In the genomic region with DNA sequence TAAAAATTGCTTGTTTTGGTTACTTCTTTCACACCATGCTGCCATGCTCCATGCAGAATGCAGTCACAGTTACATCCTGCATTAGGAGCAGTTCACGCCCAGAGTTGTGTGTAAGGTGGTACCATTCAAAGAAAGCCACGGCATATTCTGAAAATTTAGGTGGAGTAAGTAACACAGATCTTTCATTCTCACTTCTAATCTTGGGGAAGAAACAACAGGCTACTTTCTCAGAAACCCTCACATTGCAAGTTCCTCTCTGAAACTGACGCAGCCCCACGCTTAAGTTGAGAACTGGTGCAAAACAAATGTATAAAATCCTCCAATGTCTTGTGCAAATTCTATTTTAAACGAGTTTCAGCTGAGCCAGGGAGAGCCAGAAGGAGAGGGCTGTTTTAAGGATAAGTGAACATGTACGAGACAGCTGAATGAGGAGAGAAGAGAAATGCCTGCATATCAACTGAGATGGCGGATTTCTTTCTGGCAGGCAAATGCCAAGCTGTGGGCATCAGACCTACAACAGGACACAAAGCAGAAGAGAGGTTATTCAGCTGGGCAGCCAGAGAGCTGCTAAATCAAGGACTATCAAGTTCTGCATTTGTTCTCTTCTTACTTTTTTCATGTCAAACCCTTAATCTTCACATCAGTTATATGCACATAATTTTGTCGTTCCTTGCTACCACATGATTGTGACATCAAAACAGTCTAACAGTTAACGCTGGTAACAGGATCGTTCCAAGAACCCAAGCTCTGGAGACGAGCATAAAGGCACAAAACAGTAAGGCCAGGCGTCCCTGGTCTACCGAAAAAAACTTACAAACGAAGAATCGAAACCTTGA, we compare ENCODE assay signal across 8 cellular contexts. TPM values are rescaled to one million over a fixed set of nuclear protein-coding genes. Genes with fewer than 3 reads are reported as not detected.
DNase-seq lines count a peak whose midpoint lies in the region; ATAC-seq and TF ChIP-seq lines count a peak whose summit lies in the region.

No MANE protein-coding gene starts in this region.

- H3K9me2 ChIP-seq in Loucy (replicated peaks; ENCODE audit: low read depth, low read length): no peaks in the 10 kb centered on the region

- ATAC-seq in activated naive CD8-positive, alpha-beta T cell treated with anti-CD3 and anti-CD28 coated beads, Interleukin-2, amount 50 U/mL, for 24 hours: peak; percentile 48
- ATAC-seq in heart right ventricle (no peak), HG02610 (IDR thresholded peaks at IDR 0.05; ENCODE audit: unreplicated experiment) (no peak)

- H3K4me3 Mint-ChIP-seq in activated naive CD8-positive, alpha-beta T cell treated with anti-CD3 and anti-CD28 coated beads, Interleukin-2, amount 50 U/mL, for 24 hours: peak overlapping the region; percentile 72

- H3K79me2 ChIP-seq in Loucy (ENCODE audit: insufficient read depth, low read length): peaks cover 42% of the 10 kb centered on the region

- peaks cover 78% of the 10 kb centered on the region for H3K4me1 Mint-ChIP-seq in activated naive CD8-positive, alpha-beta T cell treated with anti-CD3 and anti-CD28 coated beads, Interleukin-2, amount 50 U/mL, for 24 hours

- H3K36me3 ChIP-seq in Loucy (ENCODE audit: insufficient read depth, low read length): no peaks in the 10 kb centered on the region
- no peaks in the 10 kb centered on the region for H3K36me3 ChIP-seq in heart right ventricle

- H3K4me2 ChIP-seq in Loucy (ENCODE audit: low read depth, low read length, poor library complexity, severe bottlenecking): peak overlapping the region; percentile 23

- H3K9ac ChIP-seq in Loucy (ENCODE audit: low read depth, low read length, poor library complexity, severe bottlenecking): no peak overlapping the region

- H3K4me3 ChIP-seq in GM12864 (ENCODE audit: low read depth, low read length) (no peak overlapping the region), Loucy (ENCODE audit: low read length, poor library complexity, severe bottlenecking) (no peak overlapping the region), heart right ventricle (peak overlapping the region in 1 of 10 donors; percentile 80)

- H3K36me3 Mint-ChIP-seq in activated naive CD8-positive, alpha-beta T cell treated with anti-CD3 and anti-CD28 coated beads, Interleukin-2, amount 50 U/mL, for 24 hours (ENCODE audit: low read depth): peaks cover 14% of the 10 kb centered on the region

- no peaks in the 10 kb centered on the region for H3K9me3 Mint-ChIP-seq in activated naive CD8-positive, alpha-beta T cell treated with anti-CD3 and anti-CD28 coated beads, Interleukin-2, amount 50 U/mL, for 24 hours

- TF ChIP-seq CTCF in GM12864 (IDR thresholded peaks at IDR 0.05; ENCODE audit: low read depth, low read length, missing control alignments) (no peak), Loucy (conservative IDR thresholded peaks at IDR 0.05; ENCODE audit: low read length) (no peak), heart right ventricle (IDR thresholded peaks at IDR 0.05) (no peak)

- WGBS in heart right ventricle, 2 donors: 84 to 88% methylated on average over 15 of the region's 15 CpGs

- H3K9me3 ChIP-seq in Loucy (ENCODE audit: insufficient read depth, low read depth, low read length): no peaks in the 10 kb centered on the region
- H3K9me3 ChIP-seq in heart right ventricle: no peaks in the 10 kb centered on the region

- peak overlapping the region in 2 of 10 donors; percentile 9 to 93 for H3K27ac ChIP-seq in heart right ventricle

- intact Hi-C loops in heart right ventricle (cut with DNase I): loop anchor here in 1 of 10 donors (5.0 kb wide), 1 partner anchor 53 kb away; no protein-coding TSS in a partner anchor

- peak overlapping the region; percentile 90 for H3K27ac Mint-ChIP-seq in activated naive CD8-positive, alpha-beta T cell treated with anti-CD3 and anti-CD28 coated beads, Interleukin-2, amount 50 U/mL, for 24 hours

- no peaks in the 10 kb centered on the region for H3K27me3 ChIP-seq in Loucy (ENCODE audit: insufficient read depth, low read length, poor library complexity, severe bottlenecking)
- peaks cover 0 to 29% (median 18%) of the 10 kb centered on the region in 7 donors for H3K27me3 ChIP-seq in heart right ventricle

- H3K27me3 Mint-ChIP-seq in activated naive CD8-positive, alpha-beta T cell treated with anti-CD3 and anti-CD28 coated beads, Interleukin-2, amount 50 U/mL, for 24 hours: no peaks in the 10 kb centered on the region

- H2AFZ ChIP-seq in Loucy (ENCODE audit: low read length): no peak overlapping the region

- H4K20me1 ChIP-seq in Loucy (ENCODE audit: insufficient read depth, low read length, poor library complexity, severe bottlenecking): peaks cover 16% of the 10 kb centered on the region

- H3K4me1 ChIP-seq in Loucy (ENCODE audit: insufficient read depth, low read length, poor library complexity, severe bottlenecking) (peaks cover 73% of the 10 kb centered on the region), heart right ventricle (peaks cover under 1 to 47% (median 15%) of the 10 kb centered on the region in 9 donors)

- peak; percentile 59 for DNase-seq in GM12864 (ENCODE audit: low read depth)
- DNase-seq in activated naive CD8-positive, alpha-beta T cell treated with anti-CD3 and anti-CD28 coated beads, Interleukin-2, amount 50 U/mL, for 24 hours: no peak
- DNase-seq in pons (ENCODE audit: low spot score): peak; percentile 41
- no peak for DNase-seq in heart right ventricle
- no peak for DNase-seq in AML-193 (lab: John Stamatoyannopoulos, UW)
- no peak for DNase-seq in cerebellar nuclear complex (lab: John Stamatoyannopoulos, UW)

- 0 out of 2 replicates have a peak, but pooled peaks cover 4% of the 10 kb centered on the region for H3F3A ChIP-seq in Loucy (ENCODE audit: low read depth)

RNA-seq across cellular contexts. Expression of a gene that starts 6.4 kb away (rescaled TPM):
- 10 to 100 TPM in 1 of 10 donors, 1 to 10 TPM in 9; 1.1 to 13.3 (median 3.1) TPM for total RNA-seq in heart right ventricle
- polyA plus RNA-seq in heart right ventricle: 1 to 10 TPM; 1.0 to 1.2 TPM

Comparison
In these comparisons a context has a peak if more than half of its experiments do, and no peak if none do; other contexts are left out.
1. DNase-seq: peak in GM12864 (single experiment) and pons (single experiment); none in activated naive CD8-positive, alpha-beta T cell treated with anti-CD3 and anti-CD28 coated beads, Interleukin-2, amount 50 U/mL, for 24 hours (single experiment), heart right ventricle (0 of 2), AML-193 (0 of 2) and cerebellar nuclear complex (0 of 2).